ENCODE assay signal across 18 cellular contexts in the genomic region with DNA sequence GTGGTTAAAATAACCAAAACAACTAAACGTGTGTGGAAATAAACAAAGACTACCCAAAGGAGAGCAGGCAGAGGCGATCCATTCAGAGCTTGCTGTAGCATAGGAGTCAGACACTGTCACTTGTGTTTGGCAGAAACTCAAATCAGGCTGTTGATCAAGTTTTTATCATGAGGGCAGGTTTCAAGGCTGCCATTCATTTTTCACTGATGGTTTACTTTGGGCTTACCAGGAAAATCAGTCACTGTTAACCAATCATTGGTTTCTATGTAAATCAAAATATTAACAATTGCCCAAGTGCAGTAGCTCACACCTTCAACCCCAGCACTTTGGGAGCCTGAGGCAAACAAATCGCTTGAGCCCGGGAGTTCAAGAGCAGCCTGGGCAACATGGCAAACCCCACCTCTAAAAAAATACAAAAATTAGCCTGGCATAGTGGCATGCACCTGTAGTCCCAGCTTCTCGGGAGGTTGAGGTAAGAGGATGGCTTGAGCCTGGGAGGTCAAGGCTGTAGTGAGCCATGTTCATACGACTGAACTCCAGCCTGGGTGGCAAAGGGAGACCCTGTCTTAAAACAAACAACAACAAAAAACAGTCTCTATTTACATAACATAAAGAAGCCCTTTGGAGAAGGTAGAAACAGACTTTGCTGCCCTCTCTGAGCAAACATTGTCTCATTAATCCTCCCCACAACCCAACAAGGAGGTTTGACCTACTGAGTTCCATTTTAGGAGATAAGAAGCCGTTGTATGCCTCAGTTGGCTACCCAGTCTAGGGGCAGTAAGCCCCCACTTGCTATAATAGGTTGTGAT.
"Had no signal": no experiment of that assay in that cellular context is flagged by ENCODE, and none has a peak within 500 bp of the region (broad histone marks: within the 10 kb centered on the region; RNA-seq: fewer than 3 reads in every experiment).

No MANE protein-coding gene starts in this region.

- H3K4me3 ChIP-seq: colonic mucosa, heart left ventricle, tibial artery had no signal

- ATAC-seq: activated CD8-positive, alpha-beta T cell treated with anti-CD3 and anti-CD28 coated beads, Interleukin-2, amount 10 ng/mL, durations not matched to agents 7 days and 5 days; heart left ventricle; left cardiac atrium had no signal

- H3K27me3 ChIP-seq: colonic mucosa, heart left ventricle, tibial artery had no signal

- H3K9me3 ChIP-seq: colonic mucosa had no signal

- H3K27me3 Mint-ChIP-seq: activated naive CD8-positive, alpha-beta T cell had no signal

- H3K27ac Mint-ChIP-seq: activated CD8-positive, alpha-beta T cell treated with anti-CD3 and anti-CD28 coated beads, Interleukin-2, amount 10 ng/mL, durations not matched to agents 7 days and 5 days; activated naive CD8-positive, alpha-beta T cell; activated T-helper 1 cell treated with anti-CD3 and anti-CD28 coated beads, Interleukin-12 subunit alpha, Interleukin-12 subunit beta, Interleukin-2, Interleukin-4 antibody, amounts not matched to agents 30 ng/mL and 10 ng/mL and 1 ng/mL, durations not matched to agents 14 hours and 24 hours and 36 hours; memory B cell; stimulated activated naive CD8-positive, alpha-beta T cell treated with anti-CD3 and anti-CD28 coated beads, Interleukin-15, Interleukin-2, amounts not matched to agents 100 ng/mL and 50 ng/mL, for 24 hours had no signal

- DNase-seq: activated CD4-positive, alpha-beta T cell treated with anti-CD3 and anti-CD28 coated beads, Interleukin-2, amount 50 U/mL, for 1 hour; activated CD4-positive, CD25-positive, alpha-beta regulatory T cell treated with anti-CD3 and anti-CD28 coated beads, Interleukin-2, amount 50 U/mL, for 72 hours; activated CD8-positive, alpha-beta T cell treated with anti-CD3 and anti-CD28 coated beads, Interleukin-2, amount 10 ng/mL, durations not matched to agents 7 days and 5 days; activated gamma-delta T cell treated with Interleukin-2 at 50 U/mL for 16 hours; colonic mucosa; heart left ventricle; islet precursor cell; left cardiac atrium; nucleus accumbens; stimulated activated CD4-positive, alpha-beta T cell treated with anti-CD3 and anti-CD28 coated beads, Interleukin-12 subunit alpha, Interleukin-12 subunit beta, amount 100 ng/mL, for 4 hours; T-helper 2 cell; tibial artery; WERI-Rb-1 had no signal

- H3K27ac ChIP-seq: colonic mucosa, heart left ventricle, tibial artery, WERI-Rb-1 had no signal

- H3K4me1 ChIP-seq: tibial artery had no signal

- H3K36me3 ChIP-seq: colonic mucosa, heart left ventricle, tibial artery, WERI-Rb-1 had no signal

- FAIRE-seq: bronchial epithelial cell had no signal

- H3K4me3 Mint-ChIP-seq: activated CD8-positive, alpha-beta T cell treated with anti-CD3 and anti-CD28 coated beads, Interleukin-2, amount 10 ng/mL, durations not matched to agents 7 days and 5 days; activated naive CD8-positive, alpha-beta T cell; activated T-helper 1 cell treated with anti-CD3 and anti-CD28 coated beads, Interleukin-12 subunit alpha, Interleukin-12 subunit beta, Interleukin-2, Interleukin-4 antibody, amounts not matched to agents 30 ng/mL and 10 ng/mL and 1 ng/mL, durations not matched to agents 14 hours and 24 hours and 36 hours; memory B cell; stimulated activated naive CD8-positive, alpha-beta T cell treated with anti-CD3 and anti-CD28 coated beads, Interleukin-15, Interleukin-2, amounts not matched to agents 100 ng/mL and 50 ng/mL, for 24 hours had no signal
